ENCODE assay signal across 18 cellular contexts in the genomic region with DNA sequence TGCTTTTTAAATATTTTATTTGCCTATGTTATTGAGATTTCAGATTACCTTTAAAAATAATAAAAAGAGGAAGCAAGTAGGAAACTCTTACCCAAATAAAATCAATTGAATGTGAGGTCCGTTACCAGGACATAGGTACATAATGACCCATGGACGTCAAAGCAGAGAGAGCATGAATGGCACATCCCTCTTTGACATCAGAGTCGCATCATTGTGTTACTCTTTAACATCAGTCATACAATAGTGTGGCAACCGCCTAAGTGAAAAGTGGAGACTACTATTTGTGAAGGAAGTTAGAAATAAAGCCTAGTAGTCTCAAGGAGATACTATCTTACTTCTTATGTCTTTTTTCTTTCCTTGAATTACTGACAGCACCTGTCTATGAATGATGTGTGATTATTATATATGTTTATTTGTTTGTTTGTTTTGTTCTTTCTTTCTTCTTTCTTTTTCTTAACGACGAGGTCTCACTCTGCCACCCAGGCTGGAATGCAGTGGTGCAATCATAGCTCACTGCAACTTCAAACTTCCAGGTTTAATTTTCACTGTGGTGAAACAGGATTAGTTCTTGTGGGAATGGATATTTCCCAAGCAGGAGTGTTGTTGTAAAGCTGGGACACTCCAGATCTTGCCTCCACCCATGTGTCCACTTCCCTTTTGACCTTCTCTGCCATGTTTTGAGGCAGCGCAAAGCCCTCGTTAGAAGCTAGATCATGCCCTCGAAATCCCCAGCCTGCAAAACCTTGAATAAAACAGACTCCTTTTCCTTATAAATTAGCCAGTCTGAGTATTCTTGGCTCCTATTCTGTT.
A peak's percentile ranks its signal among the peaks of the same experiment; 100 is the strongest.
DNase-seq lines count a peak whose midpoint lies in the region; ATAC-seq lines count a peak whose summit lies in the region.
"Had no signal": no experiment of that assay in that cellular context is flagged by ENCODE, and none has a peak within 500 bp of the region (broad histone marks: within the 10 kb centered on the region; RNA-seq: fewer than 3 reads in every experiment).

No MANE protein-coding gene starts in this region.

- DNase-seq in NCI-H2227 (lab: John Stamatoyannopoulos, UW; ENCODE audit: unreplicated experiment) (peak; percentile 7), NCI-H2227 treated with DMSO at 0.1 percent for 48 hours (lab: John Stamatoyannopoulos, UW) (no peak), NCI-H460 (ENCODE audit: extremely low read depth, low read depth) (peak; percentile 48), GDM1 (lab: John Stamatoyannopoulos, UW) (no peak)
- DNase-seq: BE2C; C1 segment of cervical spinal cord; CD4-positive, alpha-beta memory T cell; CD4-positive, CD25-positive, alpha-beta regulatory T cell; CD8-positive, alpha-beta memory T cell; COR-L47; DMS 273 treated with DMSO at 0.1 percent for 48 hours; DMS153; DMS53; DMS79; DND-41; EL; GF-D8 had no signal

- ATAC-seq in GM21423 (IDR thresholded peaks at IDR 0.05; ENCODE audit: unreplicated experiment), result no peak

Comparison
In these comparisons a context has a peak if more than half of its experiments do, and no peak if none do; other contexts are left out.
1. DNase-seq: peak in NCI-H2227 (single experiment) and NCI-H460 (single experiment); none in NCI-H2227 treated with DMSO at 0.1 percent for 48 hours (single experiment) and GDM1 (single experiment).